ENCODE assay signal across 23 cellular contexts in genomic region chr5:158715592-158715991, GRCh38.
"Had no signal": no experiment of that assay in that cellular context is flagged by ENCODE, and none has a peak within 500 bp of the region (broad histone marks: within the 10 kb centered on the region; RNA-seq: fewer than 3 reads in every experiment).

No MANE protein-coding gene starts in this region.

- H3K4me1 ChIP-seq: lower lobe of right lung, pancreas, prostate gland, sigmoid colon, spleen, uterus had no signal

- H3K4me3 ChIP-seq: hepatocyte, lower lobe of right lung, pancreas, prostate gland, sigmoid colon, spleen, tibial nerve, uterus had no signal

- H3K27ac ChIP-seq: hepatocyte, lower lobe of right lung, pancreas, prostate gland, sigmoid colon, spleen, tibial nerve, uterus had no signal

- H2AFZ ChIP-seq: hepatocyte had no signal

- H3K9me3 ChIP-seq: lower lobe of right lung, pancreas, prostate gland, sigmoid colon, spleen, tibial nerve, uterus had no signal

- ATAC-seq: left ventricle myocardium superior; lower lobe of right lung; natural killer cell; pancreas; right cardiac atrium; stimulated activated effector memory CD8-positive, alpha-beta T cell treated with anti-CD3 and anti-CD28 coated beads, Interleukin-12 subunit alpha, Interleukin-12 subunit beta, amount 100 ng/mL, for 72 hours had no signal

- H3K4me2 ChIP-seq: hepatocyte had no signal

- H3K27me3 ChIP-seq: hepatocyte, pancreas, sigmoid colon, spleen, uterus had no signal

- H3K79me2 ChIP-seq: hepatocyte had no signal

- DNase-seq: islet precursor cell; left ventricle myocardium superior; lower lobe of right lung; mammary epithelial cell; mesendoderm; naive B cell; natural killer cell; nephron progenitor cell; pancreas; posterior cingulate gyrus; retina; right cardiac atrium; sigmoid colon; small intestine; spleen; stimulated activated CD4-positive, alpha-beta T cell treated with anti-CD3 and anti-CD28 coated beads, Interleukin-4, amount 100 ng/mL, for 24 hours; stimulated activated naive CD4-positive, alpha-beta T cell; substantia nigra; uterus had no signal

- H3K36me3 ChIP-seq: lower lobe of right lung, pancreas, prostate gland, sigmoid colon, uterus had no signal

- FAIRE-seq: pancreas, small intestine had no signal
